ENCODE assay signal across 8 cellular contexts in the genomic region with DNA sequence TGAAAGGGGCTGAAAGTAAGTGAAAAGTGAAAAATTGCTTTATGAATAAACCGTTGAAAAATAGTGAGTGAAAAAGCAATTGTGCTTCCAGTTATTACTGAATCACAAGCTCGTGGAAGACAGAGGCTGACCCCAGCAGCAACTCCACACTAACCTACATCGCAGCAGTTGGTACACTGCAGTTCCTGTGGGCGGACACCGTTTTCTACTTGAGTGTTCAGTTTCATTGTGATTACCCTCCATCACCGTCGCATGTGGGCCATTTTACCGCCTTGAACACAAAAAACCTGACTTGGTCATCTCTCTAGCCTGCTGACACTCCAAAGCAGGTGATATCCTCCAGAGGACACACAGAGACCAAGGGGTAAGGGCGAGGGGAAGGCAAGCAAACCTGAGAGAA. TPM values are rescaled to one million over a fixed set of nuclear protein-coding genes. Genes with fewer than 3 reads are reported as not detected.
DNase-seq lines count a peak whose midpoint lies in the region; ATAC-seq and TF ChIP-seq lines count a peak whose summit lies in the region.

No MANE protein-coding gene starts in this region.

- H3K4me1 ChIP-seq in breast epithelium: peaks cover 0 to 10% of the 10 kb centered on the region in 2 donors

- peak; percentile 22 for DNase-seq in activated CD4-positive, alpha-beta T cell treated with anti-CD3 and anti-CD28 coated beads, Interleukin-2, amount 50 U/mL, for 1 hour
- DNase-seq in stimulated activated CD4-positive, alpha-beta T cell treated with anti-CD3 and anti-CD28 coated beads, Interleukin-4, amount 100 ng/mL, for 4 hours: peak; percentile 26 to 45
- no peak for DNase-seq in NCI-H2029 (lab: John Stamatoyannopoulos, UW)
- DNase-seq in breast epithelium (ENCODE audit: low spot score in 2 of 2): no peak
- DNase-seq in SKM-1 treated with dmso at 0.1 percent for 144 hours (lab: John Stamatoyannopoulos, UW; ENCODE audit: unreplicated experiment): no peak

- H3K9me3 ChIP-seq in breast epithelium: no peaks in the 10 kb centered on the region

- H3K27ac ChIP-seq in breast epithelium: no peak overlapping the region

- H3K4me3 ChIP-seq in breast epithelium: no peak overlapping the region

- no peaks in the 10 kb centered on the region for H3K27me3 ChIP-seq in breast epithelium

- intact Hi-C loops in breast epithelium (cut with DNase I; ENCODE audit: low total_unique reads): no loop called here

- TF ChIP-seq POLR2A in GM19193 (IDR thresholded peaks at IDR 0.05; ENCODE audit: extremely low read depth, insufficient read depth, insufficient read length) (peak; percentile 30), breast epithelium (IDR thresholded peaks at IDR 0.05) (no peak)

- no peak for TF ChIP-seq CTCF in breast epithelium (IDR thresholded peaks at IDR 0.05)

- H3K36me3 ChIP-seq in breast epithelium: no peaks in the 10 kb centered on the region

- ATAC-seq in HG02943 (IDR thresholded peaks at IDR 0.05; ENCODE audit: low read depth, unreplicated experiment) (peak; percentile 77), esophagus mucosa (no peak)

RNA-seq across cellular contexts. Expression of gene PRDM1, which starts 28.4 kb away (rescaled TPM):
- total RNA-seq in breast epithelium (10 to 100 TPM in 2 of 3 donors, 1 to 10 TPM in 1; 6.9 to 16.0 (median 13.1) TPM), esophagus mucosa (94.1 TPM)

Comparison
In these comparisons a context has a peak if more than half of its experiments do, and no peak if none do; other contexts are left out.
1. DNase-seq: peak in activated CD4-positive, alpha-beta T cell treated with anti-CD3 and anti-CD28 coated beads, Interleukin-2, amount 50 U/mL, for 1 hour (single experiment) and stimulated activated CD4-positive, alpha-beta T cell treated with anti-CD3 and anti-CD28 coated beads, Interleukin-4, amount 100 ng/mL, for 4 hours (2 of 2); none in NCI-H2029 (single experiment), breast epithelium (0 of 2) and SKM-1 treated with dmso at 0.1 percent for 144 hours (single experiment).